8 cellular contexts compared by ENCODE assay signal in genomic region chr6:82365011-82365751, GRCh38. TPM values are rescaled to one million over a fixed set of nuclear protein-coding genes. Genes with fewer than 3 reads are reported as not detected.
DNase-seq lines count a peak whose midpoint lies in the region; ATAC-seq, FAIRE-seq and TF ChIP-seq lines count a peak whose summit lies in the region.

No MANE protein-coding gene starts in this region.

- no peaks in the 10 kb centered on the region for H3F3A ChIP-seq in smooth muscle cell (ENCODE audit: low read depth)

- TF ChIP-seq POLR2A in GM12892 (IDR thresholded peaks at IDR 0.05; ENCODE audit: low read depth, low read length): no peak

- TF ChIP-seq CTCF in 22Rv1 (IDR thresholded peaks at IDR 0.05) (no peak), smooth muscle cell (IDR thresholded peaks at IDR 0.05; ENCODE audit: borderline replicate concordance, insufficient read depth, poor library complexity, severe bottlenecking) (no peak)

- H3K4me1 ChIP-seq in smooth muscle cell (ENCODE audit: low read depth): peaks cover 27% of the 10 kb centered on the region

- no peak for ATAC-seq in GM21360 (IDR thresholded peaks at IDR 0.05; ENCODE audit: unreplicated experiment)

- peaks cover 25% of the 10 kb centered on the region for H3K79me2 ChIP-seq in smooth muscle cell (ENCODE audit: low read depth)

- peak overlapping the region; percentile 73 for H3K4me3 ChIP-seq in smooth muscle cell

- peak overlapping the region; percentile 90 for H3K27ac ChIP-seq in 22Rv1
- no peak overlapping the region for H3K27ac ChIP-seq in smooth muscle cell (ENCODE audit: low read depth)

- H4K20me1 ChIP-seq in smooth muscle cell (ENCODE audit: low read depth): peaks cover 19% of the 10 kb centered on the region

- H3K4me2 ChIP-seq in smooth muscle cell: peak overlapping the region; percentile 92

- peak; percentile 19 for DNase-seq in GM12892 (ENCODE audit: insufficient read length)
- peak; percentile 47 for DNase-seq in NCI-H1105 (lab: John Stamatoyannopoulos, UW)
- DNase-seq in astrocyte of the hippocampus (ENCODE audit: low read depth, low spot score): peak; percentile 76
- peak; percentile 66 for DNase-seq in iPS-NIHi7 (ENCODE audit: extremely low spot score)
- DNase-seq in smooth muscle cell (lab: John Stamatoyannopoulos, UW; ENCODE audit: unreplicated experiment): peak; percentile 30
- DNase-seq in OCI-M1 (lab: John Stamatoyannopoulos, UW): no peak

- H3K9me3 ChIP-seq in smooth muscle cell (replicated peaks; ENCODE audit: low read depth): no peaks in the 10 kb centered on the region

- peaks cover 6% of the 10 kb centered on the region for H3K27me3 ChIP-seq in smooth muscle cell (ENCODE audit: low read depth)

- H3K9ac ChIP-seq in smooth muscle cell (ENCODE audit: low read depth): peak overlapping the region; percentile 86

- peak overlapping the region; percentile 92 for H2AFZ ChIP-seq in smooth muscle cell (ENCODE audit: low read depth)

- peak; percentile 27 for FAIRE-seq in GM12892 (lab: Jason Lieb, UNC)

- H3K36me3 ChIP-seq in smooth muscle cell (ENCODE audit: low read depth): no peaks in the 10 kb centered on the region

- 6% methylated on average over 56 of the region's 67 CpGs for WGBS in smooth muscle cell (ENCODE audit: low lambda C conversion rate)

RNA-seq across cellular contexts. Expression of gene TPBG, which starts 1.6 kb away (rescaled TPM):
- polyA plus RNA-seq in GM12892 (2012; ENCODE audit: missing spikeins): 2.8 TPM
- total RNA-seq in smooth muscle cell: 34.9 and 52.6 TPM in 2 replicates
- 26.1 and 52.2 TPM in 2 replicates for polyA plus RNA-seq in smooth muscle cell
